In the genomic region with DNA sequence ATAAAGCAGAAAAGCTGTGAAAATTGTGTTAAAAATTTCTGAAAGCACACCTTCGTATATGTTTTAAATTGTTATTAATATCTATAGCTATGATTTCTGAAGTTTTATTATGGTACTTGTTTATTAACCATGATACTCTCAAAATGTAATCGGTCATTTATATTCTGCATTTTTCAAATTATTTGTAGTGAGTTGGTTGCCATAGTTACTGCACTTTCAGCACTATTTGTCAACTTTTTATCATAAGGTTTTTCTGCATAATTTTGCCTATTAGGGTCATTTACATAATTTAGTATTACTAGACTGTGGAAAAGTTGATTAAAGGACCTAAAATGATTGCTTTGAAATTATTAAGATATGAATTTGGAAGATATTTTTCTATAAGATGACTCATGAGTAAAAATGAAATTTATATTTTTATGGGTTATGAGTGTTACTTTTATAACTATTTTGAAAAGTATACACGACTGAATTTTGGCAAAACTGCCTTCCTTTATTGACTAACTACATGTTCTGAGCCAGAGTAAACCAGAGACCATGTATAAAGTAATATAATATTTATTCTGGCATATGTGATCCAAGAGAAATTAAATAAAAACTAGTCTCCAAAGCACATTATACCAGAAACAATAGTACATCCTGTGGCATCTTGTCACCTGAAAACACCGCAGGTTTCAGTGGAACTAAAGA, we compare ENCODE assay signal across 17 cellular contexts. TPM values are rescaled to one million over a fixed set of nuclear protein-coding genes. Genes with fewer than 3 reads are reported as not detected.
DNase-seq lines count a peak whose midpoint lies in the region; ATAC-seq, FAIRE-seq and TF ChIP-seq lines count a peak whose summit lies in the region.
"Had no signal": no experiment of that assay in that cellular context is flagged by ENCODE, and none has a peak within 500 bp of the region (broad histone marks: within the 10 kb centered on the region; RNA-seq: fewer than 3 reads in every experiment).

No MANE protein-coding gene starts in this region.

- no peak overlapping the region for H3K23ac ChIP-seq in neuronal stem cell (ENCODE audit: low read depth, low read length, poor library complexity)

- no peak overlapping the region for H2AK5ac ChIP-seq in neuronal stem cell (ENCODE audit: low read depth, low read length)

- no peaks in the 10 kb centered on the region for H3K79me2 ChIP-seq in ACC112 (ENCODE audit: control insufficient read depth, insufficient read depth, low read length, unreplicated experiment)
- H3K79me2 ChIP-seq in endothelial cell of umbilical vein (ENCODE audit: control insufficient read depth, insufficient read depth, low read length), result no peaks in the 10 kb centered on the region

- no peak overlapping the region for H3K14ac ChIP-seq in neuronal stem cell (ENCODE audit: low read length)

- H3K27ac ChIP-seq in ACC112 (ENCODE audit: low read depth, low read length) (peak overlapping the region; percentile 57), SK-N-MC (peak overlapping the region; percentile 72), endothelial cell of umbilical vein (ENCODE audit: insufficient read depth, low read depth, low read length) (no peak overlapping the region), neuronal stem cell (replicated peaks; ENCODE audit: low read length) (no peak overlapping the region)

- H3K4me3 ChIP-seq in ACC112 (ENCODE audit: low read depth, low read length), result no peak overlapping the region
- H3K4me3 ChIP-seq in SK-N-MC, result peak overlapping the region; percentile 49
- no peak overlapping the region for H3K4me3 ChIP-seq in endothelial cell of umbilical vein (replicated peaks in 1 of 3; ENCODE audit: insufficient read depth in 1 of 3, low read depth in 1 of 3, low read length in 3 of 3)
- H3K4me3 ChIP-seq in skeletal muscle satellite cell (ENCODE audit: low read length), result no peak overlapping the region
- H3K4me3 ChIP-seq in neuronal stem cell (ENCODE audit: low read length in 2 of 2), result no peak overlapping the region

- WGBS in neuronal stem cell (ENCODE audit: extremely low coverage in 2 of 2, insufficient read length in 2 of 2, insufficient replicate concordance in 1 of 2), 2 donors, result no CpG with 5 or more reads among the region's 4 CpGs

- H3K4me2 ChIP-seq in endothelial cell of umbilical vein (ENCODE audit: insufficient read depth, low read length) (no peak overlapping the region), skeletal muscle satellite cell (ENCODE audit: low read length) (peak overlapping the region; percentile 12), neuronal stem cell (ENCODE audit: insufficient read depth, low read length, poor library complexity, severe bottlenecking) (no peak overlapping the region)

- H4K8ac ChIP-seq in neuronal stem cell (ENCODE audit: low read depth, low read length), result no peak overlapping the region

- H3K9me1 ChIP-seq in endothelial cell of umbilical vein (replicated peaks; ENCODE audit: control insufficient read depth, extremely low read depth, insufficient read depth, low read length), result no peaks in the 10 kb centered on the region

- no peak overlapping the region for H3K18ac ChIP-seq in neuronal stem cell (ENCODE audit: low read length)

- POLR2A ChIA-PET in endothelial cell of umbilical vein (lab: Charles Lee), result no interaction called here

- no peak overlapping the region for H2BK15ac ChIP-seq in neuronal stem cell (ENCODE audit: low read length)

- dilution Hi-C loops in endothelial cell of umbilical vein (cut with MboI; ENCODE audit: extremely low pct_ligation_motif_present, low sequenced_read_pairs), result no loop called here

- intact Hi-C loops in endothelial cell of umbilical vein (cut with micrococcal nuclease), result no loop called here

- no peak overlapping the region for H4K91ac ChIP-seq in neuronal stem cell (ENCODE audit: low read depth, low read length, poor library complexity)

- no peaks in the 10 kb centered on the region for H3K79me1 ChIP-seq in neuronal stem cell (ENCODE audit: low read depth, low read length)

- no peak for TF ChIP-seq POLR2A in endothelial cell of umbilical vein (IDR thresholded peaks at IDR 0.05; ENCODE audit: low read depth, low read length)

- H2BK120ac ChIP-seq in neuronal stem cell (ENCODE audit: low read depth, low read length), result no peak overlapping the region

- ATAC-seq in GM18858 (IDR thresholded peaks at IDR 0.05; ENCODE audit: unreplicated experiment), result no peak

- peak overlapping the region; percentile 52 for H3K9ac ChIP-seq in SK-N-MC (ENCODE audit: insufficient read length)
- no peak overlapping the region for H3K9ac ChIP-seq in endothelial cell of umbilical vein (replicated peaks; ENCODE audit: extremely low read depth, insufficient read depth, low read length)
- H3K9ac ChIP-seq in skeletal muscle satellite cell (ENCODE audit: low read depth, low read length), result peak overlapping the region; percentile 64
- no peak overlapping the region for H3K9ac ChIP-seq in neuronal stem cell (ENCODE audit: low read depth, low read length, poor library complexity)

- CTCF ChIA-PET in endothelial cell of umbilical vein (lab: Charles Lee), result interaction anchor here (1.3 to 2.0 kb wide), 3 partner anchors 11 to 106 kb away, joined by 3 to 8 read pairs (median 7); no protein-coding TSS in a partner anchor

- H2BK5ac ChIP-seq in neuronal stem cell (ENCODE audit: low read length), result no peak overlapping the region

- no peak overlapping the region for H2BK12ac ChIP-seq in neuronal stem cell (ENCODE audit: low read length)

- no peaks in the 10 kb centered on the region for H3K27me3 ChIP-seq in ACC112 (ENCODE audit: insufficient read depth, low read length)
- no peaks in the 10 kb centered on the region for H3K27me3 ChIP-seq in endothelial cell of umbilical vein (ENCODE audit: control insufficient read depth in 2 of 2, insufficient read depth in 2 of 2, low read length in 2 of 2)
- no peaks in the 10 kb centered on the region for H3K27me3 ChIP-seq in skeletal muscle satellite cell (ENCODE audit: control insufficient read depth, insufficient read depth, low read length)
- no peaks in the 10 kb centered on the region for H3K27me3 ChIP-seq in neuronal stem cell (ENCODE audit: control insufficient read depth in 3 of 3, insufficient read depth in 3 of 3, low read depth in 1 of 3, low read length in 3 of 3)

- no peak for TF ChIP-seq CTCF in endothelial cell of umbilical vein (IDR thresholded peaks at IDR 0.05; ENCODE audit: extremely low read depth in 1 of 2, insufficient read depth in 1 of 2, low read depth in 1 of 2, low read length in 2 of 2)

- no TSS peak for BruUV-seq in endothelial cell of umbilical vein (replicated peaks; lab: Mats Ljungman, UMichigan)

- H4K20me1 ChIP-seq in endothelial cell of umbilical vein (replicated peaks; ENCODE audit: control insufficient read depth, extremely low read depth, insufficient read depth, low read length), result no peaks in the 10 kb centered on the region

- H3K9me3 ChIP-seq in SK-N-MC (ENCODE audit: low read depth, low read length) (no peaks in the 10 kb centered on the region), endothelial cell of umbilical vein (replicated peaks; ENCODE audit: control insufficient read depth, insufficient read depth, low read length) (no peaks in the 10 kb centered on the region), skeletal muscle satellite cell (replicated peaks; ENCODE audit: low read length) (no peaks in the 10 kb centered on the region), neuronal stem cell (replicated peaks in 1 of 2; ENCODE audit: control insufficient read depth in 2 of 2, insufficient read depth in 1 of 2, low read depth in 1 of 2, low read length in 2 of 2) (no peaks in the 10 kb centered on the region)

- H3K4ac ChIP-seq in neuronal stem cell (ENCODE audit: low read length), result no peak overlapping the region

- H2AFZ ChIP-seq in ACC112 (ENCODE audit: low read length, unreplicated experiment) (no peak overlapping the region), endothelial cell of umbilical vein (ENCODE audit: low read depth, low read length) (no peak overlapping the region), neuronal stem cell (ENCODE audit: low read length) (no peak overlapping the region)

- H3K36me3 ChIP-seq in ACC112 (ENCODE audit: insufficient read depth, low read length) (no peaks in the 10 kb centered on the region), SK-N-MC (ENCODE audit: insufficient read depth, low read length) (no peaks in the 10 kb centered on the region), endothelial cell of umbilical vein (ENCODE audit: control insufficient read depth in 2 of 2, extremely low read depth in 1 of 2, insufficient read depth in 2 of 2, low read length in 2 of 2) (no peaks in the 10 kb centered on the region), skeletal muscle satellite cell (ENCODE audit: insufficient read depth, low read length) (no peaks in the 10 kb centered on the region), neuronal stem cell (replicated peaks in 1 of 2; ENCODE audit: control insufficient read depth in 2 of 2, insufficient read depth in 2 of 2, low read length in 2 of 2) (no peaks in the 10 kb centered on the region)

- FAIRE-seq in endothelial cell of umbilical vein (lab: Jason Lieb, UNC), result no peak

- H3K4me1 ChIP-seq in ACC112 (ENCODE audit: control insufficient read depth, insufficient read depth, low read length, unreplicated experiment) (peaks cover 12% of the 10 kb centered on the region), endothelial cell of umbilical vein (ENCODE audit: control insufficient read depth, extremely low read depth, insufficient read depth, low read length) (peaks cover 7% of the 10 kb centered on the region), skeletal muscle satellite cell (ENCODE audit: control insufficient read depth, insufficient read depth, low read length) (peaks cover 32% of the 10 kb centered on the region), neuronal stem cell (ENCODE audit: control insufficient read depth in 2 of 2, insufficient read depth in 1 of 2, low read depth in 1 of 2, low read length in 2 of 2) (no peaks in the 10 kb centered on the region)

- DNase-seq in SK-N-MC (ENCODE audit: low read depth, low spot score), result no peak
- DNase-seq in endothelial cell of umbilical vein (ENCODE audit: low read depth, low spot score), result no peak
- no peak for DNase-seq in neuronal stem cell (ENCODE audit: low spot score)
- no peak for DNase-seq in cerebellar cortex (ENCODE audit: low spot score)
- DNase-seq in hypothalamus (lab: John Stamatoyannopoulos, UW), result no peak
- DNase-seq: CD4-positive, CD25-positive, alpha-beta regulatory T cell; DMS53; H9; IMR-90; NCI-H187 treated with DMSO at 0.1 percent for 48 hours; OCI-M1 had no signal

RNA-seq across cellular contexts. Expression of a gene that starts 7.9 kb away (rescaled TPM):
- total RNA-seq in endothelial cell of umbilical vein, result not detected in 2 replicates
- polyA plus RNA-seq in endothelial cell of umbilical vein, result not detected in 2 replicates
- polyA plus RNA-seq in endothelial cell of umbilical vein (2011; cell fraction: cytosol; rRNA removed), result not detected in 2 replicates
- not detected in 2 replicates for polyA plus RNA-seq in endothelial cell of umbilical vein (2011; cell fraction: nucleus; rRNA removed)
- polyA plus RNA-seq in endothelial cell of umbilical vein (2012), result not detected in 2 replicates
- not detected in 2 replicates for polyA minus RNA-seq in endothelial cell of umbilical vein
- polyA minus RNA-seq in endothelial cell of umbilical vein (2011; cell fraction: cytosol; rRNA and poly(A)+ RNA removed), result 2.8 TPM
- polyA minus RNA-seq in endothelial cell of umbilical vein (2011; cell fraction: nucleus; rRNA and poly(A)+ RNA removed), result not detected in 2 replicates
- 0.22 and 0.76 TPM in 2 replicates for total RNA-seq in skeletal muscle satellite cell (2012; rRNA removed)
- not detected for polyA plus RNA-seq in neuronal stem cell (2013, experiment 1 of 2)
- not detected for polyA plus RNA-seq in neuronal stem cell (2013, experiment 2 of 2)
- total RNA-seq: A673; CD4-positive, CD25-positive, alpha-beta regulatory T cell; H9; IMR-90; LHCN-M2; SK-MEL-5 had no signal
- polyA plus RNA-seq: CD4-positive, CD25-positive, alpha-beta regulatory T cell; IMR-90 had no signal

RNA-seq across cellular contexts. Expression of a gene that starts 59.1 kb away (rescaled TPM):
- total RNA-seq in endothelial cell of umbilical vein, result 33.0 and 42.2 TPM in 2 replicates
- polyA plus RNA-seq in endothelial cell of umbilical vein, result 8.3 and 13.3 TPM in 2 replicates
- 10.7 and 12.2 TPM in 2 replicates for polyA plus RNA-seq in endothelial cell of umbilical vein (2011; cell fraction: cytosol; rRNA removed)
- polyA plus RNA-seq in endothelial cell of umbilical vein (2011; cell fraction: nucleus; rRNA removed), result 4.8 and 9.6 TPM in 2 replicates
- polyA plus RNA-seq in endothelial cell of umbilical vein (2012), result 12.8 and 17.6 TPM in 2 replicates
- 11.2 and 12.1 TPM in 2 replicates for polyA minus RNA-seq in endothelial cell of umbilical vein
- 3.6 TPM for polyA minus RNA-seq in endothelial cell of umbilical vein (2011; cell fraction: cytosol; rRNA and poly(A)+ RNA removed)
- 2.6 and 3.0 TPM in 2 replicates for polyA minus RNA-seq in endothelial cell of umbilical vein (2011; cell fraction: nucleus; rRNA and poly(A)+ RNA removed)
- total RNA-seq in skeletal muscle satellite cell (2012; rRNA removed), result 0.87 and 1.3 TPM in 2 replicates
- polyA plus RNA-seq in neuronal stem cell (2013, experiment 1 of 2), result 18.3 TPM
- polyA plus RNA-seq in neuronal stem cell (2013, experiment 2 of 2), result 19.0 TPM

Comparison
In these comparisons a context has a peak if more than half of its experiments do, and no peak if none do; other contexts are left out.
1. H3K27ac ChIP-seq: peak in ACC112 (single experiment) and SK-N-MC (single experiment); none in endothelial cell of umbilical vein (single experiment) and neuronal stem cell (single experiment).
2. H3K9ac ChIP-seq: peak in SK-N-MC (single experiment) and skeletal muscle satellite cell (single experiment); none in endothelial cell of umbilical vein (single experiment) and neuronal stem cell (single experiment).